Comparison of ENCODE assay signal across 24 cellular contexts in the genomic region with DNA sequence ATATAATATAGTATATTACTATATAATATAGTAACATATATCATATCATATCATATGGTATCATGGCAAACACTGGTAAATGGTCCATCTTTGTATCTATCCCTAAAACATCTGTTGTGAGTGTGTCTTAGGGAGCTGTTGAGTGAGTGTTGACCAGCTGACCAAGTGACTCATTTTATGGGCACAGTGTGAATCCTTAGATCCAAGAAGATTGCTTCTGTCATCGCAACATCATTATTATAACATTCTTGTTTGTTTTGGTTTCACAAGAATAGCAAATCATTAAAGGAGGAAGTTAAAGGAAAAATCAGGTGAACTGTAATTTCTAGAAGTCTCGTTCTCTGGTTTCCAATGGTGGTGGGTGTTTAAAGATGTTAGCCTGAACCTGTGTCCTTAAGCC. TPM values are rescaled to one million over a fixed set of nuclear protein-coding genes. Genes with fewer than 3 reads are reported as not detected.
A peak's percentile ranks its signal among the peaks of the same experiment; 100 is the strongest.
DNase-seq lines count a peak whose midpoint lies in the region; TF ChIP-seq lines count a peak whose summit lies in the region.
"Had no signal": no experiment of that assay in that cellular context is flagged by ENCODE, and none has a peak within 500 bp of the region (broad histone marks: within the 10 kb centered on the region; RNA-seq: fewer than 3 reads in every experiment).

No MANE protein-coding gene starts in this region.

- H3K27ac ChIP-seq in caudate nucleus (ENCODE audit: low read depth, low read length), result no peak overlapping the region
- H3K27ac ChIP-seq: dorsolateral prefrontal cortex, foreskin keratinocyte, heart right ventricle, RWPE1, SK-N-MC, upper lobe of right lung had no signal

- CTCF ChIA-PET in HEK293T (lab: Yijun Ruan, JAX), result no interaction called here

- DNase-seq in HEK293T (ENCODE audit: extremely low spot score), result no peak
- DNase-seq in amniotic epithelial cell (ENCODE audit: low read depth), result peak; percentile 13
- peak; percentile 18 for DNase-seq in fibroblast of peridontal ligament (ENCODE audit: extremely low read depth)
- DNase-seq in renal cortical epithelial cell (ENCODE audit: low read depth), result peak; percentile 92
- no peak for DNase-seq in caudate nucleus (lab: John Stamatoyannopoulos, UW)
- DNase-seq in cerebellar nuclear complex (lab: John Stamatoyannopoulos, UW), result no peak
- no peak for DNase-seq in erythroblast (lab: John Stamatoyannopoulos, UW)
- DNase-seq: activated CD4-positive, alpha-beta memory T cell treated with anti-CD3 and anti-CD28 coated beads for 36 hours; activated CD4-positive, CD25-positive, alpha-beta regulatory T cell treated with anti-CD3 and anti-CD28 coated beads, Interleukin-2, amount 50 U/mL, for 72 hours; activated CD8-positive, alpha-beta memory T cell treated with anti-CD3 and anti-CD28 coated beads, Interleukin-2, amount 50 U/mL, for 48 hours; anterior cingulate cortex; dorsolateral prefrontal cortex; foreskin keratinocyte; heart right ventricle; IMR-90; left colon; NCI-H1417 treated with DMSO at 0.1 percent for 48 hours; NCI-H2107; NCI-H446; posterior cingulate gyrus; stimulated activated naive B cell treated with anti-CD40 and anti-IgM and Interleukin-4, amounts not matched to agents 10 μg/mL and 1 μg/mL and 100 μg/mL, for 72 hours; upper lobe of right lung had no signal

- POLR2A ChIA-PET in HEK293T (lab: Yijun Ruan, JAX), result no interaction called here

- TF ChIP-seq POLR2A in erythroblast (IDR thresholded peaks at IDR 0.05; ENCODE audit: low read length), result no peak

TF ChIP-seq in HEK293T, 16 proteins besides CTCF, POLR2A, EP300 and RAD21:
- TF ChIP-seq TARDBP (IDR thresholded peaks at IDR 0.05) (no peak), L3MBTL2 (conservative IDR thresholded peaks at IDR 0.05) (no peak), CTBP1 (IDR thresholded peaks at IDR 0.05; ENCODE audit: borderline replicate concordance) (no peak), PKNOX1 (IDR thresholded peaks at IDR 0.05) (peak; percentile 49), ARNT (IDR thresholded peaks at IDR 0.05) (no peak)

RNA-seq across cellular contexts. Expression of gene MAF, which starts 11.7 kb away (rescaled TPM):
- 5.2 and 8.0 TPM in 2 replicates for total RNA-seq in renal cortical epithelial cell

Comparison
In these comparisons a context has a peak if more than half of its experiments do, and no peak if none do; other contexts are left out.
1. DNase-seq: peak in amniotic epithelial cell (single experiment), fibroblast of peridontal ligament (single experiment) and renal cortical epithelial cell (single experiment); none in HEK293T (single experiment), caudate nucleus (0 of 61), cerebellar nuclear complex (0 of 2) and erythroblast (0 of 2).